ENCODE assay signal across 8 cellular contexts in the genomic region with DNA sequence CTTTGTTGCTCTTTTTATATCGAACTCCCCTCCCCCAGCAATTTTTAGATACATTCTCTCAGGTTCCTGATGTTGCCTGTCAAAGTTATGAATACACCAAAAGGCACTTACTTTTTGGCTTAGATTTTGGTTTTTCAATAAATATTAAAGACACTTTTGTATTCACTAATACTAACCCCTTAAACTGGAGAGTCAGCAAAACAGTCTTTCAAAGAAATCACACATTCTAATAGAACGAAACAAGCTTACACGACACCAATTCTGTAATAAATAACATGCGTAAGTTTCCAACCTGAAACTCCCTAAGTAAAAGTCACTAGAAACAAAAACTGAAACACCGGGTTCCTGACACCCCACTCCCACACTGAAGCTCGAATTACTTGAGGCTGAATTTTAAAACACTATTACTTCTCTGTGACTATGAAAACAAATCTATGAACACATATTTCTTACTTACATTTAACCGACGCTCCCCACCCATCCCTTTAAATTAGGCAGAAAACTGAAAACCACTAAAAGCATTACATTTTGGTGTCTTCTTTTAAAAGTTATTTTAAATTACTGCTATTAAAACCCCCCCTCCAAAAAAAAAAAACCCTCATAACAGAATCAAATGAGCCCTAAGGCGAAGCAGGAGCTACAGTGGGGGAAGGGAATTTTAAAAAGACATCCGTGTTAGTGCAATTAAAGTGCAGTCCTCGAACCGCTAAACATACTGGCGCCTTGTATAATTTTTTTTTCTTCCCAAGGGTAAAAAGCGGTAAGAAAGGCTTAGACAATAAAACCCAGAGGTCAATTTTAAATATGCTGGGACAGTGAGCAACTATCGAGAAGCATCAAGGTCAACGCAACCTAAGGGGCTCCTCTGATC. TPM values are rescaled to one million over a fixed set of nuclear protein-coding genes. Genes with fewer than 3 reads are reported as not detected.
DNase-seq lines count a peak whose midpoint lies in the region; TF ChIP-seq lines count a peak whose summit lies in the region.

No MANE protein-coding gene starts in this region.

- H3K4me1 Mint-ChIP-seq in activated naive CD4-positive, alpha-beta T cell treated with anti-CD3 and anti-CD28 coated beads, Interleukin-2, amount 10 ng/mL, durations not matched to agents 7 days and 5 days, result peaks cover 45% of the 10 kb centered on the region
- peaks cover 10% of the 10 kb centered on the region for H3K4me1 Mint-ChIP-seq in glutamatergic neuron (ENCODE audit: low read depth, unreplicated experiment)

- H3K4me3 ChIP-seq in Jurkat, Clone E6-1 (ENCODE audit: low read length), result peak overlapping the region; percentile 84
- H3K4me3 ChIP-seq in rectal smooth muscle tissue (ENCODE audit: low read length), result peak overlapping the region; percentile 86

- H3K36me3 ChIP-seq in rectal smooth muscle tissue (ENCODE audit: control insufficient read depth, insufficient read depth, low read length), result no peaks in the 10 kb centered on the region

- peak overlapping the region; percentile 95 for H3K27ac Mint-ChIP-seq in activated naive CD4-positive, alpha-beta T cell treated with anti-CD3 and anti-CD28 coated beads, Interleukin-2, amount 10 ng/mL, durations not matched to agents 7 days and 5 days
- H3K27ac Mint-ChIP-seq in glutamatergic neuron (ENCODE audit: unreplicated experiment), result peak overlapping the region; percentile 94

- TF ChIP-seq CTCF in glutamatergic neuron (IDR thresholded peaks at IDR 0.05; ENCODE audit: partially characterized antibody, unreplicated experiment), result no peak

- DNase-seq in stimulated activated CD4-positive, alpha-beta T cell treated with anti-CD3 and anti-CD28 coated beads, Interleukin-15, amount 100 ng/mL, for 24 hours, result peak; percentile 42
- DNase-seq in stimulated activated CD4-positive, alpha-beta T cell treated with anti-CD3 and anti-CD28 coated beads, Interleukin-12 subunit alpha, Interleukin-12 subunit beta, amount 100 ng/mL, for 4 hours, result no peak
- no peak for DNase-seq in Jurkat, Clone E6-1 (ENCODE audit: low read depth, low spot score)
- DNase-seq in activated naive CD4-positive, alpha-beta T cell treated with anti-CD3 and anti-CD28 coated beads, Interleukin-2, amount 10 ng/mL, durations not matched to agents 7 days and 5 days, result peak; percentile 38
- no peak for DNase-seq in glutamatergic neuron
- no peak for DNase-seq in putamen (ENCODE audit: low spot score)
- DNase-seq in NCI-H187 (lab: John Stamatoyannopoulos, UW), result no peak

- H3K9me3 Mint-ChIP-seq in activated naive CD4-positive, alpha-beta T cell treated with anti-CD3 and anti-CD28 coated beads, Interleukin-2, amount 10 ng/mL, durations not matched to agents 7 days and 5 days, result no peaks in the 10 kb centered on the region
- peaks cover 3% of the 10 kb centered on the region for H3K9me3 Mint-ChIP-seq in glutamatergic neuron (ENCODE audit: unreplicated experiment)

- H3K27me3 ChIP-seq in rectal smooth muscle tissue (ENCODE audit: control insufficient read depth, insufficient read depth, low read length), result no peaks in the 10 kb centered on the region

- CTCF ChIA-PET in activated naive CD4-positive, alpha-beta T cell treated with anti-CD3 and anti-CD28 coated beads, Interleukin-2, amount 10 ng/mL, durations not matched to agents 7 days and 5 days (lab: Charles Lee), result interaction anchor here (1.0 kb wide), 1 partner anchor 142 kb away, joined by 3 read pairs; no protein-coding TSS in a partner anchor

- H3K4me3 Mint-ChIP-seq in activated naive CD4-positive, alpha-beta T cell treated with anti-CD3 and anti-CD28 coated beads, Interleukin-2, amount 10 ng/mL, durations not matched to agents 7 days and 5 days, result peak overlapping the region; percentile 91
- H3K4me3 Mint-ChIP-seq in glutamatergic neuron (ENCODE audit: unreplicated experiment), result peak overlapping the region; percentile 92

- H3K27ac ChIP-seq in rectal smooth muscle tissue (ENCODE audit: low read depth, low read length), result peak overlapping the region; percentile 96

- H3K9ac ChIP-seq in rectal smooth muscle tissue (ENCODE audit: low read length), result peak overlapping the region; percentile 77

- peaks cover 16% of the 10 kb centered on the region for H3K36me3 Mint-ChIP-seq in activated naive CD4-positive, alpha-beta T cell treated with anti-CD3 and anti-CD28 coated beads, Interleukin-2, amount 10 ng/mL, durations not matched to agents 7 days and 5 days
- no peaks in the 10 kb centered on the region for H3K36me3 Mint-ChIP-seq in glutamatergic neuron (ENCODE audit: unreplicated experiment)

- peaks cover 9% of the 10 kb centered on the region for H3K4me1 ChIP-seq in rectal smooth muscle tissue (ENCODE audit: control insufficient read depth, insufficient read depth, low read length)

- peaks cover 7% of the 10 kb centered on the region for H3K27me3 Mint-ChIP-seq in activated naive CD4-positive, alpha-beta T cell treated with anti-CD3 and anti-CD28 coated beads, Interleukin-2, amount 10 ng/mL, durations not matched to agents 7 days and 5 days
- H3K27me3 Mint-ChIP-seq in glutamatergic neuron (ENCODE audit: unreplicated experiment), result peaks cover 3% of the 10 kb centered on the region

RNA-seq across cellular contexts. Expression of a gene that starts 0.9 kb away (rescaled TPM):
- polyA plus RNA-seq in Jurkat, Clone E6-1 (2012; ENCODE audit: insufficient read depth, insufficient read length), result 30.7 TPM
- 40.7 TPM for total RNA-seq in glutamatergic neuron (ENCODE audit: unreplicated experiment)

Comparison
In these comparisons a context has a peak if more than half of its experiments do, and no peak if none do; other contexts are left out.
1. DNase-seq: peak in stimulated activated CD4-positive, alpha-beta T cell treated with anti-CD3 and anti-CD28 coated beads, Interleukin-15, amount 100 ng/mL, for 24 hours (single experiment) and activated naive CD4-positive, alpha-beta T cell treated with anti-CD3 and anti-CD28 coated beads, Interleukin-2, amount 10 ng/mL, durations not matched to agents 7 days and 5 days (single experiment); none in stimulated activated CD4-positive, alpha-beta T cell treated with anti-CD3 and anti-CD28 coated beads, Interleukin-12 subunit alpha, Interleukin-12 subunit beta, amount 100 ng/mL, for 4 hours (single experiment), Jurkat, Clone E6-1 (single experiment), glutamatergic neuron (single experiment), putamen (single experiment) and NCI-H187 (0 of 2).